Comparison of ENCODE assay signal across 10 cellular contexts in the genomic region with DNA sequence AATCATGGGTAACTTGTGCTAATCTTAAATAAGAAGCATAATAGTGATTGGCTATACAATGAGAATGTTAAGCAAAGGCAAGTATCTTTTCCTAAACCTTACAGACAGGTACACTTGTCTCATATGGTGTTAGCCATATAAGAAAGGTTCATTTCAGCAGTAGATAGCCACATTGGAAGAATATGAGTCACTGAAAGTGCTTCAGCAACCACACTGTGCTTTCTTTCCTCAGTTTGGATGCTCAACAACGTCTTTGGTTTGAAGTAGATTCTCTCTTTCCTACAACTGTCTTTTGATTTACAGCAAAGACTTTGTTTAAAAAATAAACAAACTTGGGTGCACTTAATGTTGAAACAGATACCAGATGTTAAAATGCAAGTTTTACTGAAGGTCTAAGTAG. TPM values are rescaled to one million over a fixed set of nuclear protein-coding genes. Genes with fewer than 3 reads are reported as not detected.
DNase-seq lines count a peak whose midpoint lies in the region; ATAC-seq and TF ChIP-seq lines count a peak whose summit lies in the region.
"Had no signal": no experiment of that assay in that cellular context is flagged by ENCODE, and none has a peak within 500 bp of the region (broad histone marks: within the 10 kb centered on the region; RNA-seq: fewer than 3 reads in every experiment).

No MANE protein-coding gene starts in this region.

- ATAC-seq in GM18520 (IDR thresholded peaks at IDR 0.05; ENCODE audit: unreplicated experiment) (peak; percentile 63), GM21360 (IDR thresholded peaks at IDR 0.05; ENCODE audit: unreplicated experiment) (peak; percentile 67), HG03066 (IDR thresholded peaks at IDR 0.05; ENCODE audit: low read depth, unreplicated experiment) (peak; percentile 65)
- ATAC-seq: Right ventricle myocardium inferior had no signal

- H3K4me1 ChIP-seq in BE2C: no peaks in the 10 kb centered on the region

- peaks cover 40% of the 10 kb centered on the region for H3K36me3 Mint-ChIP-seq in activated naive CD8-positive, alpha-beta T cell

- H3K4me1 Mint-ChIP-seq in activated naive CD8-positive, alpha-beta T cell (ENCODE audit: low read depth): peaks cover 69% of the 10 kb centered on the region

- no peaks in the 10 kb centered on the region for H3K27me3 Mint-ChIP-seq in activated naive CD8-positive, alpha-beta T cell

- H3K4me3 ChIP-seq in BE2C (ENCODE audit: low read depth, low read length): no peak overlapping the region

- TF ChIP-seq CTCF in BE2C (IDR thresholded peaks at IDR 0.05; ENCODE audit: low read depth, low read length) (no peak), GM13976 (IDR thresholded peaks at IDR 0.05; ENCODE audit: borderline replicate concordance, control extremely low read depth, extremely low read depth, insufficient read depth, missing control alignments) (no peak)

- in situ Hi-C loops in GM13976 (cut with MboI; ENCODE audit: low sequenced_read_pairs, unreplicated experiment): no loop called here

- no peaks in the 10 kb centered on the region for H3K36me3 ChIP-seq in BE2C

- no peaks in the 10 kb centered on the region for H3K9me3 ChIP-seq in BE2C

- DNase-seq in posterior cingulate gyrus (no peak), BE2C (no peak), A172 (ENCODE audit: low spot score) (no peak), GM13976 (ENCODE audit: low spot score) (no peak)
- DNase-seq: stimulated activated CD4-positive, alpha-beta T cell treated with anti-CD3 and anti-CD28 coated beads, Interleukin-15, amount 100 ng/mL, for 24 hours had no signal

- peak overlapping the region; percentile 30 for H3K4me3 Mint-ChIP-seq in activated naive CD8-positive, alpha-beta T cell

- H3K27me3 ChIP-seq in BE2C: no peaks in the 10 kb centered on the region

- intact Hi-C loops in posterior cingulate gyrus (cut with DNase I): no loop called here

- peaks cover 25% of the 10 kb centered on the region for H3K9me3 Mint-ChIP-seq in activated naive CD8-positive, alpha-beta T cell (ENCODE audit: low read depth)

- peak overlapping the region; percentile 23 for H3K27ac Mint-ChIP-seq in activated naive CD8-positive, alpha-beta T cell

RNA-seq across cellular contexts. Expression of a gene that starts 8.9 kb away (rescaled TPM):
- 10.8 TPM for polyA plus RNA-seq in BE2C (2012; ENCODE audit: insufficient read depth, insufficient read length, low read depth)
- total RNA-seq in A172 (2014; rRNA removed; shearing (Covaris generic)): 8.0 and 8.5 TPM in 2 replicates
